Comparison of ENCODE assay signal across 8 cellular contexts in genomic region chr11:108498046-108498815, GRCh38. TPM values are rescaled to one million over a fixed set of nuclear protein-coding genes. Genes with fewer than 3 reads are reported as not detected.
A peak's percentile ranks its signal among the peaks of the same experiment; 100 is the strongest.
DNase-seq lines count a peak whose midpoint lies in the region; ATAC-seq and TF ChIP-seq lines count a peak whose summit lies in the region.

A gene with protein sequence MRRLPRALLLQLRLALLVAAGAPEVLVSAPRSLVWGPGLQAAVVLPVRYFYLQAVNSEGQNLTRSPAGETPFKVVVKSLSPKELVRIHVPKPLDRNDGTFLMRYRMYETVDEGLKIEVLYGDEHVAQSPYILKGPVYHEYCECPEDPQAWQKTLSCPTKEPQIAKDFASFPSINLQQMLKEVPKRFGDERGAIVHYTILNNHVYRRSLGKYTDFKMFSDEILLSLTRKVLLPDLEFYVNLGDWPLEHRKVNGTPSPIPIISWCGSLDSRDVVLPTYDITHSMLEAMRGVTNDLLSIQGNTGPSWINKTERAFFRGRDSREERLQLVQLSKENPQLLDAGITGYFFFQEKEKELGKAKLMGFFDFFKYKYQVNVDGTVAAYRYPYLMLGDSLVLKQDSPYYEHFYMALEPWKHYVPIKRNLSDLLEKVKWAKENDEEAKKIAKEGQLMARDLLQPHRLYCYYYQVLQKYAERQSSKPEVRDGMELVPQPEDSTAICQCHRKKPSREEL (minus strand): TSS chr11:108498384. CDS start chr11:108498366, 18 bp downstream.

- intact Hi-C loops in heart left ventricle (cut with DNase I) = loop anchor here in 4 of 10 donors (2.0 to 10.0 kb wide), 4 partner anchors 147 to 273 kb away; partner anchors contain the start of genes ATM (in 1 of the 4), DDX10 (in 1 of the 4) and NPAT (in 1 of the 4)
- intact Hi-C loops in posterior cingulate gyrus (cut with DNase I) = no loop called here

- H3K36me3 ChIP-seq in heart left ventricle = no peaks in the 10 kb centered on the region

- peak within 1 kb of the TSS; percentile 64 to 95 (median 73) for H3K4me3 ChIP-seq in heart left ventricle

- 0 to 2% (median 1%) methylated on average over 32 to 84 of the region's 84 CpGs for whole genome bisulfite sequencing in heart left ventricle, 4 donors

- peak in 4 of 12 donors; percentile 2 to 11 (median 8) for TF ChIP-seq CTCF in heart left ventricle (IDR thresholded peaks at IDR 0.05)

- H3K4me1 ChIP-seq in heart left ventricle = peaks cover 0 to 16% (median 5%) of the 10 kb centered on the region in 12 donors

- ATAC-seq in GM21825 (IDR thresholded peaks at IDR 0.05; ENCODE audit: unreplicated experiment) (peak; percentile 51), heart left ventricle (peak in 3 of 4 donors; percentile 57 to 86 (median 85))

- no peak for TF ChIP-seq POLR2A in heart left ventricle (IDR thresholded peaks at IDR 0.05)

- no peaks in the 10 kb centered on the region for H3K9me3 ChIP-seq in heart left ventricle

- peak within 1 kb of the TSS; percentile 84 to 98 (median 94) for H3K27ac ChIP-seq in heart left ventricle

- H3K27me3 ChIP-seq in heart left ventricle = no peaks in the 10 kb centered on the region

- peak; percentile 67 for DNase-seq in ELF-1 (ENCODE audit: low read depth, low spot score)
- peak; percentile 67 for DNase-seq in M059J (ENCODE audit: low read depth)
- DNase-seq in T-helper 1 cell = peak; percentile 11 to 53 (median 38)
- peak; percentile 50 for DNase-seq in amniotic epithelial cell (ENCODE audit: low read depth)
- peak; percentile 57 to 83 (median 66) for DNase-seq in heart left ventricle
- peak; percentile 7 to 91 (median 36) for DNase-seq in posterior cingulate gyrus
- no peak for DNase-seq in NCI-H128 (lab: John Stamatoyannopoulos, UW; ENCODE audit: unreplicated experiment)

RNA-seq across cellular contexts. Expression of the gene that starts here (rescaled TPM):
- 46.0 and 82.0 TPM in 2 replicates for total RNA-seq in M059J (2014; rRNA removed; shearing (Covaris generic))
- total RNA-seq in heart left ventricle = 10 to 100 TPM in 6 of 9 donors, 1 to 10 TPM in 3; 7.3 to 19.8 (median 10.2) TPM
- polyA plus RNA-seq in heart left ventricle = 1 to 10 TPM; 5.3 to 6.9 TPM
